27 cellular contexts compared by ENCODE assay signal in the genomic region with DNA sequence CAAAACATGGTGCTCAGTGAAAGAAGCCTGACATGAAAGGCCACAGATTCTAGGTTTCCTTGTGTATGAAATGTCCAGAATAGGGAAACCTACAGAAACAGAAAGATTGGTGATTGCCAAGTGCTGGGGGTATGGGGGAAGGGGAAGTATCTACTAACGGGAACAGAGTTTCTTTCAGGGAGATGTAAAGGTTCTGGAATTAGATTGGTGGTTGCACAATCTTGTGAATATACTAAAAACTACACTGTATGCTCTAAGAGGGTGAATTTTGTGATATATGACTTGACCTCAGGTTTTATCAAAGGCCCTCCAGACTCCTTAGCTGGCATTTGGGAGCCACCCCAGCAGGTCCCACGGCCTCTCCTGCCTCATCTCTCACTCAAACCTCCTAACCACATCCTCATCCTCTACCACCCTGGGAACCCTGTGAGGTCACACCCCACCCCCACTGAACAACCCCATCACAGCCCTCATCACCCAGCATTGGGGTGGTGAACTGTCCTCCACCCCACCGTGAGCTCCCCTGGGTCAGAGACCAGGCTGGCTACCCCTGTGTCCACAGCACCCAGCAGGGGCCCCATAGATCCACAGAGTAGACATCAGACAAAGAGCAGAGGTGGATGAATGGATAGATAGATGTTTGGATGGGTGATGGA.
A peak's percentile ranks its signal among the peaks of the same experiment; 100 is the strongest.
DNase-seq lines count a peak whose midpoint lies in the region; ATAC-seq and TF ChIP-seq lines count a peak whose summit lies in the region.
"Had no signal": no experiment of that assay in that cellular context is flagged by ENCODE, and none has a peak within 500 bp of the region (broad histone marks: within the 10 kb centered on the region; RNA-seq: fewer than 3 reads in every experiment).

No MANE protein-coding gene starts in this region.

- intact Hi-C loops in IMR-90 (cut with micrococcal nuclease): no loop called here
- intact Hi-C loops in esophagus muscularis mucosa (cut with DNase I): no loop called here

- no peaks in the 10 kb centered on the region for H3K9me1 ChIP-seq in IMR-90 (ENCODE audit: insufficient read depth, low read length)

- no peak overlapping the region for H2AK9ac ChIP-seq in IMR-90 (replicated peaks; ENCODE audit: low read depth, low read length, poor library complexity)

- TF ChIP-seq CTCF in IMR-90 (conservative IDR thresholded peaks at IDR 0.05; ENCODE audit: low read depth, low read length): no peak
- no peak for TF ChIP-seq CTCF in esophagus muscularis mucosa (IDR thresholded peaks at IDR 0.05)

- no peak for TF ChIP-seq RAD21 in IMR-90 (IDR thresholded peaks at IDR 0.05; ENCODE audit: low read length)

- no peak overlapping the region for H4K8ac ChIP-seq in IMR-90 (ENCODE audit: low read depth in 2 of 2, low read length in 2 of 2)

- no peak overlapping the region for H2AFZ ChIP-seq in IMR-90 (replicated peaks; ENCODE audit: low read length, poor library complexity)

- BruUV-seq in IMR-90 (replicated peaks; lab: Mats Ljungman, UMichigan): no TSS peak

- H2BK5ac ChIP-seq in IMR-90 (ENCODE audit: low read depth, low read length, poor library complexity, severe bottlenecking): peak overlapping the region; percentile 3

- H3K23ac ChIP-seq in IMR-90 (ENCODE audit: low read depth, low read length): no peak overlapping the region

- peak overlapping the region; percentile 16; the same call in 1 of the 2 replicates for H3K4ac ChIP-seq in IMR-90 (ENCODE audit: low read depth, low read length)

- H2BK20ac ChIP-seq in IMR-90 (ENCODE audit: low read depth, low read length): no peak overlapping the region

- H3K4me2 ChIP-seq in IMR-90 (ENCODE audit: low read depth, low read length): peak overlapping the region; percentile 5; the same call in 1 of the 2 replicates

- no peaks in the 10 kb centered on the region for H3K79me1 ChIP-seq in IMR-90 (ENCODE audit: low read depth in 1 of 2, low read length in 2 of 2)

- H3K36me3 ChIP-seq in IMR-90 (ENCODE audit: control insufficient read depth, insufficient read depth, low read length): no peaks in the 10 kb centered on the region
- H3K36me3 ChIP-seq in esophagus muscularis mucosa: no peaks in the 10 kb centered on the region
- H3K36me3 ChIP-seq: ovary, right atrium auricular region, spleen, thoracic aorta, vagina had no signal

- H3K14ac ChIP-seq in IMR-90 (replicated peaks; ENCODE audit: low read depth, low read length): no peak overlapping the region

- H3K9me3 ChIP-seq in IMR-90 (ENCODE audit: control insufficient read depth, insufficient read depth, low read length) (no peaks in the 10 kb centered on the region), esophagus muscularis mucosa (no peaks in the 10 kb centered on the region)
- H3K9me3 ChIP-seq: ovary, right atrium auricular region, thoracic aorta, vagina had no signal

- H3K4me3 ChIP-seq in IMR-90 (ENCODE audit: insufficient read depth, low read depth, low read length) (no peak overlapping the region), esophagus muscularis mucosa (no peak overlapping the region)
- H3K4me3 ChIP-seq: ovary, right atrium auricular region, SK-N-MC, spleen, thoracic aorta, vagina had no signal

- TF ChIP-seq POLR2A in IMR-90 (IDR thresholded peaks at IDR 0.05; ENCODE audit: low read depth, low read length) (no peak), esophagus muscularis mucosa (IDR thresholded peaks at IDR 0.05; ENCODE audit: low read depth) (no peak)

- H2BK120ac ChIP-seq in IMR-90 (ENCODE audit: low read depth, low read length): no peak overlapping the region

- no peak overlapping the region for H2AK5ac ChIP-seq in IMR-90 (ENCODE audit: low read depth, low read length)

- H3K4me1 ChIP-seq in IMR-90 (ENCODE audit: control insufficient read depth, insufficient read depth, low read length) (peaks cover 3% of the 10 kb centered on the region; the same call in 1 of the 2 replicates), esophagus muscularis mucosa (no peaks in the 10 kb centered on the region)
- H3K4me1 ChIP-seq: right atrium auricular region, vagina had no signal

- DNase-seq in AML-193 (lab: John Stamatoyannopoulos, UW) (peak; percentile 18 to 32), IMR-90 (no peak), SKM-1 treated with dmso at 0.1 percent for 144 hours (lab: John Stamatoyannopoulos, UW; ENCODE audit: unreplicated experiment) (peak; percentile 59), esophagus muscularis mucosa (ENCODE audit: extremely low spot score) (peak; percentile 80), NCI-H1048 (lab: John Stamatoyannopoulos, UW) (no peak), AG08396 (ENCODE audit: low spot score) (no peak), NCI-H1930 (lab: John Stamatoyannopoulos, UW) (no peak)
- DNase-seq in stimulated activated CD4-positive, alpha-beta T cell treated with anti-CD3 and anti-CD28 coated beads, Interleukin-4, amount 100 ng/mL, for 24 hours: no peak
- DNase-seq: activated CD4-positive, CD25-positive, alpha-beta regulatory T cell; central memory CD4-positive, alpha-beta T cell; EL; kidney; MM.1S; NCI-H1694; NCI-H2171 treated with DMSO at 0.1 percent for 48 hours; NCI-H526 treated with DMSO at 0.1 percent for 48 hours; nephron progenitor cell; ovary; spleen; stimulated activated CD4-positive, alpha-beta T cell treated with anti-CD3 and anti-CD28 coated beads, Interleukin-2, amount 100 ng/mL, for 48 hours; stimulated activated naive CD4-positive, alpha-beta T cell; T-helper 9 cell had no signal

- POLR2A ChIA-PET in IMR-90 (lab: Charles Lee; ENCODE audit: unreplicated experiment): no interaction called here

- H3K56ac ChIP-seq in IMR-90 (ENCODE audit: extremely low read depth, insufficient read depth, low read length): no peak overlapping the region

- H3K27ac ChIP-seq in IMR-90 (ENCODE audit: insufficient read depth, low read length) (peak overlapping the region; percentile 77; the same call in 1 of the 2 replicates), esophagus muscularis mucosa (replicated peaks in 1 of 4) (no peak overlapping the region)
- H3K27ac ChIP-seq: ovary, right atrium auricular region, RWPE1, SK-N-MC, spleen, thoracic aorta, vagina had no signal

- dilution Hi-C loops in IMR-90 (cut with HindIII; ENCODE audit: low sequenced_read_pairs, unreplicated experiment): no loop called here

- TF ChIP-seq EP300 in esophagus muscularis mucosa (IDR thresholded peaks at IDR 0.05): no peak

- peak; percentile 70 for ATAC-seq in IMR-90 (ENCODE audit: low read depth)

- H4K20me1 ChIP-seq in IMR-90 (ENCODE audit: insufficient read depth, low read length): no peaks in the 10 kb centered on the region

- no peak overlapping the region for H3K9ac ChIP-seq in IMR-90 (ENCODE audit: low read depth, low read length)

- no CpG with 5 or more reads among the region's 3 CpGs for WGBS in IMR-90 (ENCODE audit: extremely low coverage in 2 of 2, insufficient read length in 1 of 2), 2 experiments
- 79% methylated on average over 3 of the region's 3 CpGs for WGBS in esophagus muscularis mucosa

- no peak overlapping the region for H2BK15ac ChIP-seq in IMR-90 (ENCODE audit: low read depth, low read length)

- CTCF ChIA-PET in IMR-90 (lab: Yijun Ruan, JAX): no interaction called here

- in situ Hi-C loops in IMR-90 (cut with MboI; ENCODE audit: low sequenced_read_pairs): loop anchor here (25.0 kb wide), 1 partner anchor 1246 kb away; no protein-coding TSS in a partner anchor

- H3K27me3 ChIP-seq in IMR-90 (ENCODE audit: control insufficient read depth, insufficient read depth, low read length) (peaks cover 4% of the 10 kb centered on the region; the same call in 1 of the 2 replicates), esophagus muscularis mucosa (peaks cover 0 to 5% (median 0%) of the 10 kb centered on the region in 4 donors)
- H3K27me3 ChIP-seq: ovary, right atrium auricular region, vagina had no signal

- H4K5ac ChIP-seq in IMR-90 (ENCODE audit: low read depth, low read length): peak overlapping the region; percentile 36; the same call in 1 of the 2 replicates

- no peak overlapping the region for H4K91ac ChIP-seq in IMR-90 (ENCODE audit: insufficient read depth, low read depth, low read length)

- H3K18ac ChIP-seq in IMR-90 (ENCODE audit: low read depth, low read length): peak overlapping the region; percentile 47; the same call in 1 of the 2 replicates

TF ChIP-seq in IMR-90, 13 proteins besides CTCF, POLR2A, EP300 and RAD21:
- peak; percentile 70 for TF ChIP-seq CEBPB (IDR thresholded peaks at IDR 0.05; ENCODE audit: low read depth, low read length)
- no peak for TF ChIP-seq RFX5 (IDR thresholded peaks at IDR 0.05; ENCODE audit: low read depth, low read length)

Comparison
In these comparisons a context has a peak if more than half of its experiments do, and no peak if none do; other contexts are left out.
1. DNase-seq: peak in AML-193 (2 of 2), SKM-1 treated with dmso at 0.1 percent for 144 hours (single experiment) and esophagus muscularis mucosa (single experiment); none in IMR-90 (single experiment), NCI-H1048 (single experiment), AG08396 (single experiment), stimulated activated CD4-positive, alpha-beta T cell treated with anti-CD3 and anti-CD28 coated beads, Interleukin-4, amount 100 ng/mL, for 24 hours (single experiment) and NCI-H1930 (0 of 2).